ENCODE assay signal across 1 cellular context in the genomic region with DNA sequence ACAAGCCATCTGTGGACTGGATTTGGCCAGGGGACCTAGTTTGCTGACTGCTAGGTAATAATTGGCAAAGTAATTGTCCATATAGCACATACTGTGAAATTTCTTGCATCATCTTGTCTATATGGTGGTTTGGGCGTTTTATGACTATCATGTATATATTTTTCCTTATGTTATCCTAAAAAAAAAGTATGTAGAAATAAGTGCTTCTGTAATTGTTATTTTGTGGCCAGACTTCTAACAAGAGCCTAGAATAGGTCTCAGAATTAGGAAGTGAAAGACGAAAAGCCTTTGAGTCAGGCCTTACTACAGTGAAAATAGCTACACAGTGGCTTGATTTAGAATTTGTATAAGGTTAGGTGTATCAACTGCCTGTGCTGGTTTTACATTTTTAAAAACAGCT.
TF ChIP-seq lines count a peak whose summit lies in the region.

No MANE protein-coding gene starts in this region.

TF ChIP-seq in H1, 55 proteins besides CTCF, POLR2A, EP300 and RAD21:
- no peak for TF ChIP-seq CHD2 (IDR thresholded peaks at IDR 0.05; ENCODE audit: low read length)
- no peak for TF ChIP-seq BCL11A (IDR thresholded peaks at IDR 0.05; ENCODE audit: low read depth in 2 of 2, low read length in 2 of 2)
- TF ChIP-seq, protein P1, sequence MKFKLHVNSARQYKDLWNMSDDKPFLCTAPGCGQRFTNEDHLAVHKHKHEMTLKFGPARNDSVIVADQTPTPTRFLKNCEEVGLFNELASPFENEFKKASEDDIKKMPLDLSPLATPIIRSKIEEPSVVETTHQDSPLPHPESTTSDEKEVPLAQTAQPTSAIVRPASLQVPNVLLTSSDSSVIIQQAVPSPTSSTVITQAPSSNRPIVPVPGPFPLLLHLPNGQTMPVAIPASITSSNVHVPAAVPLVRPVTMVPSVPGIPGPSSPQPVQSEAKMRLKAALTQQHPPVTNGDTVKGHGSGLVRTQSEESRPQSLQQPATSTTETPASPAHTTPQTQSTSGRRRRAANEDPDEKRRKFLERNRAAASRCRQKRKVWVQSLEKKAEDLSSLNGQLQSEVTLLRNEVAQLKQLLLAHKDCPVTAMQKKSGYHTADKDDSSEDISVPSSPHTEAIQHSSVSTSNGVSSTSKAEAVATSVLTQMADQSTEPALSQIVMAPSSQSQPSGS (IDR thresholded peaks at IDR 0.05; ENCODE audit: low read length): no peak
